In the genomic region with DNA sequence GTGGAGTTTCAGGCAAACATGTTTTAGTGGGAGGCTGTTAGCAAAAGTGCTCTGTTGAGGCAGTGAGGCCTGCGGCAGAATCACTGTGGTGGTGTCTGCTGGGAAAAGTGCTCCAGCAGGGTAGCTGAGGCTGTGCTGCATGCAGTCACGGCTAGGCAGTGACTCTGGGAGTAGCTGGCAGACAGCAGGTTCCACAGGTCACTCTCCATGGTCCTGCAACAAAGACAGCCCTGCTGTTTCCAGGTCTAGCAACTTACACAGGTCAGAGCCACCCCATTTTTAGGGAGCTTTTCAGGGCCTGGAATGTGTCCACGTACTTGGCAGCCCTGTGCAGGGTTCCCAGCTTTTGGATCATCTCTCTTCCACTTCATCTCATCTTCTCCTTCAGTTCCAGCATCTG, we compare ENCODE assay signal across 10 cellular contexts.
DNase-seq lines count a peak whose midpoint lies in the region; ATAC-seq and TF ChIP-seq lines count a peak whose summit lies in the region.
"Had no signal": no experiment of that assay in that cellular context is flagged by ENCODE, and none has a peak within 500 bp of the region (broad histone marks: within the 10 kb centered on the region; RNA-seq: fewer than 3 reads in every experiment).

No MANE protein-coding gene starts in this region.

- H3K9ac ChIP-seq in colonic mucosa (ENCODE audit: low read depth in 2 of 2, low read length in 2 of 2), result no peak overlapping the region

- no peaks in the 10 kb centered on the region for H3K9me2 ChIP-seq in GM23338 (ENCODE audit: insufficient read depth)

- no peaks in the 10 kb centered on the region for H3F3A ChIP-seq in GM23338 (replicated peaks; ENCODE audit: low read depth)

- peaks cover 8% of the 10 kb centered on the region; the same call in 1 of the 3 replicates for H3K9me3 Mint-ChIP-seq in GM23338

- H3K27me3 ChIP-seq in GM23338 (ENCODE audit: insufficient read depth) (no peaks in the 10 kb centered on the region), RWPE2 (ENCODE audit: insufficient read depth, poor library complexity, severe bottlenecking) (no peaks in the 10 kb centered on the region), colonic mucosa (no peaks in the 10 kb centered on the region)

- ATAC-seq in GM23338 (peak; percentile 96), RWPE2 (ENCODE audit: low read depth) (peak; percentile 78), HG03196 (IDR thresholded peaks at IDR 0.05; ENCODE audit: unreplicated experiment) (no peak), GM21717 (IDR thresholded peaks at IDR 0.05; ENCODE audit: unreplicated experiment) (no peak)

- H3K27me3 Mint-ChIP-seq in GM23338 (ENCODE audit: insufficient read depth, low read depth, poor library complexity), result peaks cover 2% of the 10 kb centered on the region

- H3K27ac Mint-ChIP-seq in GM23338, result no peak overlapping the region

- H3K4me3 Mint-ChIP-seq in GM23338, result no peak overlapping the region

- no peaks in the 10 kb centered on the region for H3K79me2 ChIP-seq in GM23338 (replicated peaks; ENCODE audit: insufficient read depth)

- no peak overlapping the region for H2AFZ ChIP-seq in GM23338

- DNase-seq in GM23338 (ENCODE audit: low spot score) (peak; percentile 40), RWPE2 (ENCODE audit: low spot score) (no peak), fibroblast of pulmonary artery (ENCODE audit: low read depth) (peak; percentile 16), renal cortical epithelial cell (ENCODE audit: low read depth) (peak; percentile 8), colonic mucosa (no peak)
- DNase-seq: activated T-cell treated with anti-CD3 and anti-CD28 coated beads, Interleukin-2, amount 50 U/mL, for 1 hour; NCI-H69 had no signal

- H3K4me1 ChIP-seq in GM23338 (ENCODE audit: insufficient read depth) (no peaks in the 10 kb centered on the region), RWPE2 (ENCODE audit: insufficient read depth, poor library complexity, severe bottlenecking) (no peaks in the 10 kb centered on the region), colonic mucosa (no peaks in the 10 kb centered on the region)

- intact Hi-C loops in colonic mucosa (cut with DNase I), result no loop called here

- H4K20me1 ChIP-seq in GM23338 (replicated peaks; ENCODE audit: insufficient read depth), result no peaks in the 10 kb centered on the region

- no peaks in the 10 kb centered on the region for H3K4me1 Mint-ChIP-seq in GM23338

- H3K4me2 ChIP-seq in GM23338, result no peak overlapping the region

- H3K9me3 ChIP-seq in RWPE2 (ENCODE audit: severe bottlenecking), result no peaks in the 10 kb centered on the region
- H3K9me3 ChIP-seq in colonic mucosa, result no peaks in the 10 kb centered on the region

- H3K4me3 ChIP-seq in GM23338 (no peak overlapping the region), RWPE2 (ENCODE audit: severe bottlenecking) (no peak overlapping the region), fibroblast of pulmonary artery (replicated peaks; ENCODE audit: low read depth, low read length) (no peak overlapping the region), colonic mucosa (no peak overlapping the region)
- H3K4me3 ChIP-seq: skin epidermis had no signal

- no peaks in the 10 kb centered on the region; the same call in 2 of the 3 replicates for H3K36me3 Mint-ChIP-seq in GM23338 (ENCODE audit: low read depth)

- TF ChIP-seq CTCF in GM23338 (conservative IDR thresholded peaks at IDR 0.05; ENCODE audit: low read depth in 2 of 2) (no peak), RWPE2 (IDR thresholded peaks at IDR 0.05; ENCODE audit: poor library complexity, severe bottlenecking) (no peak), fibroblast of pulmonary artery (IDR thresholded peaks at IDR 0.05; ENCODE audit: low read length, missing control alignments) (no peak), colonic mucosa (IDR thresholded peaks at IDR 0.05) (no peak)

- H3K27ac ChIP-seq in GM23338 (ENCODE audit: low read depth) (no peak overlapping the region), RWPE2 (ENCODE audit: poor library complexity, severe bottlenecking) (no peak overlapping the region), colonic mucosa (no peak overlapping the region)
- H3K27ac ChIP-seq: skin epidermis had no signal

- H3K36me3 ChIP-seq in GM23338 (ENCODE audit: insufficient read depth) (no peaks in the 10 kb centered on the region), RWPE2 (ENCODE audit: low read depth) (no peaks in the 10 kb centered on the region), colonic mucosa (no peaks in the 10 kb centered on the region)

TF ChIP-seq in GM23338, 12 proteins besides CTCF, POLR2A, EP300 and RAD21:
- no peak for TF ChIP-seq ZNF114 (CRISPR knock-in tag; IDR thresholded peaks at IDR 0.05)
- peak; percentile 74 for TF ChIP-seq REST (IDR thresholded peaks at IDR 0.05; ENCODE audit: unreplicated experiment)

Comparison
In these comparisons a context has a peak if more than half of its experiments do, and no peak if none do; other contexts are left out.
1. ATAC-seq: peak in GM23338 (single experiment) and RWPE2 (single experiment); none in HG03196 (single experiment) and GM21717 (single experiment).
2. DNase-seq: peak in GM23338 (single experiment), fibroblast of pulmonary artery (single experiment) and renal cortical epithelial cell (single experiment); none in RWPE2 (single experiment) and colonic mucosa (single experiment).